8 cellular contexts compared by ENCODE assay signal in the genomic region with DNA sequence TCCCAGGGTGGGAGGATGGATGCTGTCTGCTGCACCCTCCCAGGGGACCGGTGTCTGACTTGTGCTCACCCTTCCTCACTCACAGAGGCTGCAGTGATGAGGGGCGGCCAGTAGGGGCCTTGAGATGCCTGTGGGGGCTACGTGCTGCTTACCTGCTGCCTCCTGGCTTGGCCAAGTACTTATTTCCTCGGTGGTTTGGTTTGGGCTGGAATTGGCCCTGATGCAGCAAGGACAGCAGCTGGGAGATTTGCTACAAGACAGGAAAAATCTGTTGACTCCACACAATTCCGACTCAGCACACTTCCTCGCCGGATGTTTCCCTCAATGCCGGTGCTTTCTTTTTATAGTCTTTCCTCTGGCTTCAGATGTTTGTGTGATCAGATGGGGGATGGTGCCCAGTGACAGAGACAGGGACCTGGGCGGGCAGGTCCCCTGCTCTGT. TPM values are rescaled to one million over a fixed set of nuclear protein-coding genes. Genes with fewer than 3 reads are reported as not detected.
DNase-seq lines count a peak whose midpoint lies in the region; ATAC-seq and TF ChIP-seq lines count a peak whose summit lies in the region.

No MANE protein-coding gene starts in this region.

- peak; percentile 91 for ATAC-seq in GM19463 (IDR thresholded peaks at IDR 0.05; ENCODE audit: unreplicated experiment)
- ATAC-seq in activated naive CD8-positive, alpha-beta T cell treated with anti-CD3 and anti-CD28 coated beads, Interleukin-2, amount 10 ng/mL, durations not matched to agents 7 days and 5 days (ENCODE audit: low read depth): peak; percentile 76
- ATAC-seq in HG03457 (IDR thresholded peaks at IDR 0.05; ENCODE audit: unreplicated experiment): no peak

- in situ Hi-C loops in KBM-7 (cut with MboI; ENCODE audit: low pct_unique_long_range_greater_than_20kb, low sequenced_read_pairs): no loop called here

- POLR2A ChIA-PET in activated naive CD8-positive, alpha-beta T cell treated with anti-CD3 and anti-CD28 coated beads, Interleukin-2, amount 10 ng/mL, durations not matched to agents 7 days and 5 days (lab: Charles Lee): no interaction called here

- H3K27ac Mint-ChIP-seq in activated naive CD8-positive, alpha-beta T cell treated with anti-CD3 and anti-CD28 coated beads, Interleukin-2, amount 10 ng/mL, durations not matched to agents 7 days and 5 days: no peak overlapping the region
- H3K27ac Mint-ChIP-seq in mesothelial cell of epicardium: no peak overlapping the region

- H3K4me1 Mint-ChIP-seq in activated naive CD8-positive, alpha-beta T cell treated with anti-CD3 and anti-CD28 coated beads, Interleukin-2, amount 10 ng/mL, durations not matched to agents 7 days and 5 days: peaks cover 23% of the 10 kb centered on the region
- no peaks in the 10 kb centered on the region for H3K4me1 Mint-ChIP-seq in mesothelial cell of epicardium

- DNase-seq in COR-L47 (lab: John Stamatoyannopoulos, UW) (peak; percentile 5), KBM-7 (peak; percentile 31), mesothelial cell of epicardium (ENCODE audit: low spot score in 2 of 2, unreplicated experiment in 2 of 2) (no peak), mucosa of gallbladder (ENCODE audit: low spot score) (no peak), cerebellum (ENCODE audit: low spot score) (no peak)
- DNase-seq in activated naive CD8-positive, alpha-beta T cell treated with anti-CD3 and anti-CD28 coated beads, Interleukin-2, amount 10 ng/mL, durations not matched to agents 7 days and 5 days: peak; percentile 47

- TF ChIP-seq CTCF in mesothelial cell of epicardium (IDR thresholded peaks at IDR 0.05; ENCODE audit: unreplicated experiment): peak; percentile 64

- no peaks in the 10 kb centered on the region for H3K36me3 Mint-ChIP-seq in activated naive CD8-positive, alpha-beta T cell treated with anti-CD3 and anti-CD28 coated beads, Interleukin-2, amount 10 ng/mL, durations not matched to agents 7 days and 5 days
- H3K36me3 Mint-ChIP-seq in mesothelial cell of epicardium: no peaks in the 10 kb centered on the region

- no peaks in the 10 kb centered on the region for H3K27me3 Mint-ChIP-seq in activated naive CD8-positive, alpha-beta T cell treated with anti-CD3 and anti-CD28 coated beads, Interleukin-2, amount 10 ng/mL, durations not matched to agents 7 days and 5 days
- peaks cover 5% of the 10 kb centered on the region for H3K27me3 Mint-ChIP-seq in mesothelial cell of epicardium (ENCODE audit: low read depth)

- H3K4me3 Mint-ChIP-seq in activated naive CD8-positive, alpha-beta T cell treated with anti-CD3 and anti-CD28 coated beads, Interleukin-2, amount 10 ng/mL, durations not matched to agents 7 days and 5 days: peak overlapping the region; percentile 42
- H3K4me3 Mint-ChIP-seq in mesothelial cell of epicardium: no peak overlapping the region

- no peaks in the 10 kb centered on the region for H3K9me3 Mint-ChIP-seq in activated naive CD8-positive, alpha-beta T cell treated with anti-CD3 and anti-CD28 coated beads, Interleukin-2, amount 10 ng/mL, durations not matched to agents 7 days and 5 days
- no peaks in the 10 kb centered on the region for H3K9me3 Mint-ChIP-seq in mesothelial cell of epicardium

RNA-seq across cellular contexts. Expression of a gene that starts 6.6 kb away (rescaled TPM):
- under 1 TPM; 0.09 to 0.14 TPM for total RNA-seq in activated naive CD8-positive, alpha-beta T cell treated with anti-CD3 and anti-CD28 coated beads, Interleukin-2, amount 10 ng/mL, durations not matched to agents 7 days and 5 days
- 0.07 to 0.29 TPM (median 0.18 TPM) in 3 replicates for total RNA-seq in mesothelial cell of epicardium
- total RNA-seq in mucosa of gallbladder: 3.6 TPM
- total RNA-seq in cerebellum: 4.2 TPM

RNA-seq across cellular contexts. Expression of a gene that starts 17.5 kb away (rescaled TPM):
- 10 to 100 TPM; 29.0 to 33.9 TPM for total RNA-seq in activated naive CD8-positive, alpha-beta T cell treated with anti-CD3 and anti-CD28 coated beads, Interleukin-2, amount 10 ng/mL, durations not matched to agents 7 days and 5 days
- total RNA-seq in mesothelial cell of epicardium (34.0 to 36.5 TPM (median 35.1 TPM) in 3 replicates), mucosa of gallbladder (62.7 TPM), cerebellum (48.8 TPM)

RNA-seq across cellular contexts. Expression of a gene that starts 27.7 kb away (rescaled TPM):
- 10 to 100 TPM; 71.2 to 73.1 TPM for total RNA-seq in activated naive CD8-positive, alpha-beta T cell treated with anti-CD3 and anti-CD28 coated beads, Interleukin-2, amount 10 ng/mL, durations not matched to agents 7 days and 5 days
- 85.4 to 91.5 TPM (median 88.3 TPM) in 3 replicates for total RNA-seq in mesothelial cell of epicardium
- total RNA-seq in mucosa of gallbladder: 72.4 TPM
- total RNA-seq in cerebellum: 50.6 TPM

Comparison
In these comparisons a context has a peak if more than half of its experiments do, and no peak if none do; other contexts are left out.
1. DNase-seq: peak in COR-L47 (single experiment), KBM-7 (single experiment) and activated naive CD8-positive, alpha-beta T cell treated with anti-CD3 and anti-CD28 coated beads, Interleukin-2, amount 10 ng/mL, durations not matched to agents 7 days and 5 days (single experiment); none in mesothelial cell of epicardium (0 of 2), mucosa of gallbladder (single experiment) and cerebellum (single experiment).